ENCODE assay signal across 8 cellular contexts in genomic region chr19:48962849-48963165, GRCh38. TPM values are rescaled to one million over a fixed set of nuclear protein-coding genes. Genes with fewer than 3 reads are reported as not detected.
DNase-seq lines count a peak whose midpoint lies in the region; ATAC-seq and TF ChIP-seq lines count a peak whose summit lies in the region.

No MANE protein-coding gene starts in this region.

- peaks cover 85% of the 10 kb centered on the region for H3K4me1 ChIP-seq in mononuclear cell (ENCODE audit: insufficient read depth, low read length)

- no peak for TF ChIP-seq CTCF in type B pancreatic cell (conservative IDR thresholded peaks at IDR 0.05)
- TF ChIP-seq CTCF in glutamatergic neuron (IDR thresholded peaks at IDR 0.05; ENCODE audit: partially characterized antibody, unreplicated experiment) = no peak

- H3K36me3 Mint-ChIP-seq in activated naive CD4-positive, alpha-beta T cell treated with anti-CD3 and anti-CD28 coated beads, Interleukin-2, amount 50 U/mL, for 24 hours = peaks cover 11% of the 10 kb centered on the region
- peaks cover 20% of the 10 kb centered on the region for H3K36me3 Mint-ChIP-seq in type B pancreatic cell
- H3K36me3 Mint-ChIP-seq in glutamatergic neuron (ENCODE audit: unreplicated experiment) = no peaks in the 10 kb centered on the region

- H3K4me3 ChIP-seq in mononuclear cell (ENCODE audit: low read length) = peak overlapping the region; percentile 26

- peak overlapping the region; percentile 48 for H3K27ac ChIP-seq in adipose tissue (ENCODE audit: low read depth, low read length)

- peaks cover 64% of the 10 kb centered on the region for H3K4me1 Mint-ChIP-seq in activated naive CD4-positive, alpha-beta T cell treated with anti-CD3 and anti-CD28 coated beads, Interleukin-2, amount 50 U/mL, for 24 hours
- H3K4me1 Mint-ChIP-seq in type B pancreatic cell (ENCODE audit: unreplicated experiment) (peaks cover 31% of the 10 kb centered on the region), glutamatergic neuron (ENCODE audit: low read depth, unreplicated experiment) (peaks cover 27% of the 10 kb centered on the region)

- H3K9me3 ChIP-seq in mononuclear cell (ENCODE audit: low read depth, low read length) = no peaks in the 10 kb centered on the region

- no peak for DNase-seq in activated naive CD4-positive, alpha-beta T cell treated with Interleukin-2 at 50 U/mL for 16 hours
- DNase-seq in type B pancreatic cell (ENCODE audit: extremely low spot score, unreplicated experiment) = no peak
- DNase-seq in HuH-7 (ENCODE audit: low spot score) = no peak
- no peak for DNase-seq in glutamatergic neuron

- no peaks in the 10 kb centered on the region for H3K27me3 ChIP-seq in mononuclear cell (ENCODE audit: insufficient read depth, low read length)

- no peaks in the 10 kb centered on the region for H3K27me3 Mint-ChIP-seq in activated naive CD4-positive, alpha-beta T cell treated with anti-CD3 and anti-CD28 coated beads, Interleukin-2, amount 50 U/mL, for 24 hours
- peaks cover 3% of the 10 kb centered on the region for H3K27me3 Mint-ChIP-seq in type B pancreatic cell
- peaks cover 16% of the 10 kb centered on the region for H3K27me3 Mint-ChIP-seq in glutamatergic neuron (ENCODE audit: unreplicated experiment)

- H3K9me3 Mint-ChIP-seq in activated naive CD4-positive, alpha-beta T cell treated with anti-CD3 and anti-CD28 coated beads, Interleukin-2, amount 50 U/mL, for 24 hours = no peaks in the 10 kb centered on the region
- H3K9me3 Mint-ChIP-seq in type B pancreatic cell = no peaks in the 10 kb centered on the region
- peaks cover 14% of the 10 kb centered on the region for H3K9me3 Mint-ChIP-seq in glutamatergic neuron (ENCODE audit: unreplicated experiment)

- peak overlapping the region; percentile 68 for H3K27ac Mint-ChIP-seq in activated naive CD4-positive, alpha-beta T cell treated with anti-CD3 and anti-CD28 coated beads, Interleukin-2, amount 50 U/mL, for 24 hours
- H3K27ac Mint-ChIP-seq in type B pancreatic cell = peak overlapping the region; percentile 83
- H3K27ac Mint-ChIP-seq in glutamatergic neuron (ENCODE audit: unreplicated experiment) = no peak overlapping the region

- peak overlapping the region; percentile 43 for H3K4me3 Mint-ChIP-seq in activated naive CD4-positive, alpha-beta T cell treated with anti-CD3 and anti-CD28 coated beads, Interleukin-2, amount 50 U/mL, for 24 hours
- no peak overlapping the region for H3K4me3 Mint-ChIP-seq in type B pancreatic cell
- no peak overlapping the region for H3K4me3 Mint-ChIP-seq in glutamatergic neuron (ENCODE audit: unreplicated experiment)

- whole genome bisulfite sequencing in adipose tissue, 3 donors = 38 to 54% (median 45%) methylated on average over 4 to 7 of the region's 7 CpGs

- ATAC-seq in GM21528 (IDR thresholded peaks at IDR 0.05; ENCODE audit: low FRiP score, unreplicated experiment) = no peak

RNA-seq across cellular contexts. Expression of gene FTL, which starts 2.3 kb away (rescaled TPM):
- over 10,000 TPM in 1 of 3 donors, 1,000 to 10,000 TPM in 2; 1,172 to 18,296 (median 6,752) TPM for polyA plus RNA-seq in adipose tissue
- total RNA-seq in mononuclear cell (2,689 TPM), type B pancreatic cell (ENCODE audit: low replicate concordance) (1,657 and 2,039 TPM in 2 replicates), glutamatergic neuron (ENCODE audit: unreplicated experiment) (875 TPM)

RNA-seq across cellular contexts. Expression of gene BAX, which starts 8.1 kb away (rescaled TPM):
- 10 to 100 TPM; 24.4 to 71.2 (median 39.9) TPM for polyA plus RNA-seq in adipose tissue
- total RNA-seq in mononuclear cell (26.6 TPM), type B pancreatic cell (ENCODE audit: low replicate concordance) (161 and 201 TPM in 2 replicates), glutamatergic neuron (ENCODE audit: unreplicated experiment) (87.7 TPM)

RNA-seq across cellular contexts. Expression of gene DHDH, which starts 29.3 kb away (rescaled TPM):
- polyA plus RNA-seq in adipose tissue = under 1 TPM in 1 of 3 donors, not detected in 2; 0.30 TPM
- 0.21 TPM for total RNA-seq in mononuclear cell
- 1.4 and 3.4 TPM in 2 replicates for total RNA-seq in type B pancreatic cell (ENCODE audit: low replicate concordance)
- not detected for total RNA-seq in glutamatergic neuron (ENCODE audit: unreplicated experiment)

RNA-seq across cellular contexts. Expression of gene GYS1, which starts 30.3 kb away (rescaled TPM):
- 10 to 100 TPM; 20.1 to 73.8 (median 31.2) TPM for polyA plus RNA-seq in adipose tissue
- 10.0 TPM for total RNA-seq in mononuclear cell
- 62.1 and 64.8 TPM in 2 replicates for total RNA-seq in type B pancreatic cell (ENCODE audit: low replicate concordance)
- 69.0 TPM for total RNA-seq in glutamatergic neuron (ENCODE audit: unreplicated experiment)

RNA-seq across cellular contexts. Expression of gene RUVBL2, which starts 30.9 kb away (rescaled TPM):
- polyA plus RNA-seq in adipose tissue = 10 to 100 TPM; 44.6 to 65.0 (median 50.0) TPM
- total RNA-seq in mononuclear cell = 19.9 TPM
- 72.6 and 99.5 TPM in 2 replicates for total RNA-seq in type B pancreatic cell (ENCODE audit: low replicate concordance)
- 60.9 TPM for total RNA-seq in glutamatergic neuron (ENCODE audit: unreplicated experiment)
